8 cellular contexts compared by ENCODE assay signal in genomic region chrX:132612990-132613564, GRCh38.
DNase-seq lines count a peak whose midpoint lies in the region; ATAC-seq and TF ChIP-seq lines count a peak whose summit lies in the region.

No MANE protein-coding gene starts in this region.

- no peaks in the 10 kb centered on the region for H3K36me3 Mint-ChIP-seq in neural progenitor cell

- H3K27ac ChIP-seq in esophagus squamous epithelium: no peak overlapping the region
- no peak overlapping the region for H3K27ac ChIP-seq in neural progenitor cell

- H3K4me1 ChIP-seq in esophagus squamous epithelium (no peaks in the 10 kb centered on the region), neural progenitor cell (no peaks in the 10 kb centered on the region)

- H2AFZ ChIP-seq in neural progenitor cell (replicated peaks): peak overlapping the region; percentile 86

- no peaks in the 10 kb centered on the region for H3K27me3 Mint-ChIP-seq in neural progenitor cell (ENCODE audit: insufficient read depth, low read depth)

- no peaks in the 10 kb centered on the region for H3F3A ChIP-seq in neural progenitor cell (ENCODE audit: low read depth)

- H3K36me3 ChIP-seq in esophagus squamous epithelium (no peaks in the 10 kb centered on the region), neural progenitor cell (no peaks in the 10 kb centered on the region)

- WGBS in esophagus squamous epithelium, 2 donors: 49 to 53% methylated on average over 3 to 7 of the region's 7 CpGs

- H3K9me3 ChIP-seq in esophagus squamous epithelium: no peaks in the 10 kb centered on the region
- no peaks in the 10 kb centered on the region for H3K9me3 ChIP-seq in neural progenitor cell (ENCODE audit: low read depth)

- ATAC-seq in GM21576 (IDR thresholded peaks at IDR 0.05; ENCODE audit: unreplicated experiment) (peak; percentile 74), HG03097 (IDR thresholded peaks at IDR 0.05; ENCODE audit: low FRiP score, unreplicated experiment) (no peak), HG03520 (IDR thresholded peaks at IDR 0.05; ENCODE audit: unreplicated experiment) (no peak)

- peaks cover 0 to 2% (median 0%) of the 10 kb centered on the region in 4 donors for H3K27me3 ChIP-seq in esophagus squamous epithelium
- no peaks in the 10 kb centered on the region for H3K27me3 ChIP-seq in neural progenitor cell

- H3K9ac ChIP-seq in neural progenitor cell: no peak overlapping the region

- no peaks in the 10 kb centered on the region for H3K4me1 Mint-ChIP-seq in neural progenitor cell

- H3K79me2 ChIP-seq in neural progenitor cell (ENCODE audit: low read depth): no peaks in the 10 kb centered on the region

- TF ChIP-seq CTCF in esophagus squamous epithelium (IDR thresholded peaks at IDR 0.05) (peak in 5 of 6 experiments; percentile 32 to 61 (median 40)), neural progenitor cell (IDR thresholded peaks at IDR 0.05) (peak; percentile 67)

- H3K4me2 ChIP-seq in neural progenitor cell: no peak overlapping the region

- no peaks in the 10 kb centered on the region for H4K20me1 ChIP-seq in neural progenitor cell (ENCODE audit: low read depth)

- no peaks in the 10 kb centered on the region for H3K9me3 Mint-ChIP-seq in neural progenitor cell

- DNase-seq in COLO668 (lab: John Stamatoyannopoulos, UW; ENCODE audit: unreplicated experiment): peak; percentile 38
- DNase-seq in NCI-H2171 treated with DMSO at 0.1 percent for 48 hours (lab: John Stamatoyannopoulos, UW): peak; percentile 53
- DNase-seq in activated CD8-positive, alpha-beta memory T cell treated with anti-CD3 and anti-CD28 coated beads for 1 hour (ENCODE audit: extremely low read depth in 1 of 2, low read depth in 1 of 2): peak; percentile 1 to 4
- no peak for DNase-seq in esophagus squamous epithelium (lab: John Stamatoyannopoulos, UW)
- peak; percentile 58 for DNase-seq in neural progenitor cell (ENCODE audit: low spot score)

- H3K4me3 Mint-ChIP-seq in neural progenitor cell: no peak overlapping the region

- no peak overlapping the region for H3K4me3 ChIP-seq in esophagus squamous epithelium
- H3K4me3 ChIP-seq in neural progenitor cell: no peak overlapping the region

- no peak overlapping the region for H3K27ac Mint-ChIP-seq in neural progenitor cell

- intact Hi-C loops in esophagus squamous epithelium (cut with DNase I): loop anchor here (10.0 kb wide), 2 partner anchors 318 to 518 kb away; no protein-coding TSS in a partner anchor

- TF ChIP-seq POLR2A in esophagus squamous epithelium (IDR thresholded peaks at IDR 0.05): no peak
